In genomic region chr19:33960566-33960965, GRCh38 we compare ENCODE assay signal across 25 cellular contexts.
"Had no signal": no experiment of that assay in that cellular context is flagged by ENCODE, and none has a peak within 500 bp of the region (broad histone marks: within the 10 kb centered on the region; RNA-seq: fewer than 3 reads in every experiment).

No MANE protein-coding gene starts in this region.

- H3K4me3 ChIP-seq: pancreas, prostate gland, right lobe of liver, sigmoid colon, stomach, thoracic aorta, thyroid gland, tibial nerve, upper lobe of left lung, vagina had no signal

- H3K27ac ChIP-seq: neutrophil, pancreas, prostate gland, right lobe of liver, sigmoid colon, stomach, thoracic aorta, thyroid gland, tibial nerve, upper lobe of left lung, vagina had no signal

- H3K4me1 ChIP-seq: pancreas, prostate gland, right lobe of liver, sigmoid colon, stomach, thyroid gland, tibial nerve, upper lobe of left lung, vagina had no signal

- H3K9me3 ChIP-seq: neutrophil, pancreas, prostate gland, right lobe of liver, sigmoid colon, stomach, thoracic aorta, thyroid gland, tibial nerve, upper lobe of left lung, vagina had no signal

- H3K27me3 ChIP-seq: pancreas, right lobe of liver, sigmoid colon, thyroid gland, tibial nerve, upper lobe of left lung, vagina had no signal

- H3K36me3 ChIP-seq: neutrophil, pancreas, prostate gland, right lobe of liver, sigmoid colon, stomach, thoracic aorta, thyroid gland, tibial nerve, upper lobe of left lung, vagina had no signal

- ATAC-seq: naive thymus-derived CD4-positive, alpha-beta T cell; natural killer cell; pancreas; right cardiac atrium; right lobe of liver; stimulated activated effector memory CD8-positive, alpha-beta T cell treated with anti-CD3 and anti-CD28 coated beads, Interleukin-12 subunit alpha, Interleukin-12 subunit beta, amount 100 ng/mL, for 72 hours; stimulated activated naive B cell treated with anti-CD40 and anti-IgM and Interleukin-4, amounts not matched to agents 10 μg/mL and 1 μg/mL and 100 μg/mL, for 72 hours had no signal

- DNase-seq: naive thymus-derived CD4-positive, alpha-beta T cell; natural killer cell; nucleus accumbens; pancreas; retina; right cardiac atrium; right lobe of liver; sigmoid colon; small intestine; stimulated activated CD4-positive, alpha-beta T cell treated with anti-CD3 and anti-CD28 coated beads, Interleukin-15, amount 100 ng/mL, for 24 hours; stimulated activated CD4-positive, alpha-beta T cell treated with anti-CD3 and anti-CD28 coated beads, Interleukin-2, amount 100 ng/mL, for 24 hours; stimulated activated CD4-positive, alpha-beta T cell treated with anti-CD3 and anti-CD28 coated beads, Interleukin-2, amount 100 ng/mL, for 48 hours; stimulated activated CD4-positive, alpha-beta T cell treated with anti-CD3 and anti-CD28 coated beads, Interleukin-4, amount 100 ng/mL, for 24 hours; stimulated activated naive B cell treated with anti-CD40 and anti-IgM and Interleukin-4, amounts not matched to agents 10 μg/mL and 1 μg/mL and 100 μg/mL, for 72 hours; stimulated activated naive CD4-positive, alpha-beta T cell treated with Interleukin-2 at 50 U/mL for 16 hours; stomach; thyroid gland; trophoblast cell; upper lobe of left lung had no signal
